20 cellular contexts compared by ENCODE assay signal in the genomic region with DNA sequence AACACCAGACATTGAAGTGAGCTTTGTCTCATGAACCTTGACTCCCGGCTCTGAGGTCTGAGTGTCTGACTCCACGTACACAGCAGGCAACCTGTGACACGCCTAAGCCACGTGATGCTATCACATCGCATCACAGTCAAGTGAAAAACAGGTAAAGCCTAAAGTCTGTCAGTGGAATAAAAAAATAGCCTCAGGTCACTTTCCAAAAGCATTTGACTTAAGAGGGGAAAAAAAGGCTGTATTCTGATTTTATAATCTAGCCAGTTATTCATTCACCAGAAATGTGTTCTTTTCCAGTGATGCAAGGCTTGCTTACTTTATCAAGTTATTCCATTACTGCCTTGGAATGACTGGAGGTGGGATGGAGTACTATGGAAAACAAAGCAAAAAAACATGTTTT.
DNase-seq lines count a peak whose midpoint lies in the region; ATAC-seq, FAIRE-seq and TF ChIP-seq lines count a peak whose summit lies in the region.
"Had no signal": no experiment of that assay in that cellular context is flagged by ENCODE, and none has a peak within 500 bp of the region (broad histone marks: within the 10 kb centered on the region; RNA-seq: fewer than 3 reads in every experiment).

No MANE protein-coding gene starts in this region.

- H3K23ac ChIP-seq in trophoblast cell (ENCODE audit: low read length): no peak overlapping the region

- H3K4me2 ChIP-seq in trophoblast cell (ENCODE audit: low read length): no peak overlapping the region

- H3K9me3 ChIP-seq in body of pancreas: no peaks in the 10 kb centered on the region
- no peaks in the 10 kb centered on the region for H3K9me3 ChIP-seq in kidney (ENCODE audit: control insufficient read depth in 1 of 2, low read length in 2 of 2)
- no peaks in the 10 kb centered on the region for H3K9me3 ChIP-seq in trophoblast cell (ENCODE audit: insufficient read depth, low read depth, low read length)
- no peaks in the 10 kb centered on the region for H3K9me3 ChIP-seq in left lung
- H3K9me3 ChIP-seq: tibial nerve had no signal

- no peaks in the 10 kb centered on the region for H3K36me3 Mint-ChIP-seq in HFFc6 (ENCODE audit: low read depth)

- no peak overlapping the region for H3K18ac ChIP-seq in trophoblast cell (ENCODE audit: low read length)

- H4K8ac ChIP-seq in trophoblast cell (ENCODE audit: low read depth, low read length): no peak overlapping the region

- no peak overlapping the region for H3K4ac ChIP-seq in trophoblast cell (ENCODE audit: low read depth, low read length)

- H3K27me3 Mint-ChIP-seq in HFFc6 (ENCODE audit: insufficient read depth): peaks cover 2% of the 10 kb centered on the region; the same call in 1 of the 2 replicates
- H3K27me3 Mint-ChIP-seq: activated naive CD4-positive, alpha-beta T cell treated with anti-CD3 and anti-CD28 coated beads, Interleukin-2, amount 10 ng/mL, durations not matched to agents 7 days and 5 days; B cell had no signal

- no peak overlapping the region for H3K4me3 Mint-ChIP-seq in HFFc6
- H3K4me3 Mint-ChIP-seq: activated naive CD4-positive, alpha-beta T cell treated with anti-CD3 and anti-CD28 coated beads, Interleukin-2, amount 10 ng/mL, durations not matched to agents 7 days and 5 days; activated T-cell treated with anti-CD3 and anti-CD28 coated beads, Interleukin-2, amount 50 U/mL, for 4 hours; B cell had no signal

- DNase-seq in HFFc6: peak; percentile 21
- DNase-seq in body of pancreas: no peak
- DNase-seq in kidney: peak; percentile 80
- DNase-seq in trophoblast cell: peak; percentile 52 to 86
- no peak for DNase-seq in islet precursor cell
- DNase-seq in lower leg skin (ENCODE audit: low spot score in 2 of 2): no peak
- no peak for DNase-seq in left lung
- DNase-seq: activated naive CD4-positive, alpha-beta T cell treated with anti-CD3 and anti-CD28 coated beads, Interleukin-2, amount 10 ng/mL, durations not matched to agents 7 days and 5 days; activated T-cell treated with anti-CD3 and anti-CD28 coated beads, Interleukin-2, amount 50 U/mL, for 4 hours; Calu3; left ventricle myocardium superior; NCI-H1436 treated with DMSO at 0.1 percent for 48 hours; SIG-M5; stimulated activated naive CD8-positive, alpha-beta T cell treated with anti-CD3 and anti-CD28 coated beads, Interleukin-15, Interleukin-2, amounts not matched to agents 100 U/mL and 50 U/mL, for 24 hours had no signal

- FAIRE-seq in kidney (lab: Jason Lieb, UNC): peak; percentile 95
- FAIRE-seq: frontal cortex had no signal

- H4K91ac ChIP-seq in trophoblast cell (ENCODE audit: low read depth, low read length): no peak overlapping the region

- H3K4me1 ChIP-seq in body of pancreas: peaks cover 24% of the 10 kb centered on the region
- peaks cover 13 to 48% of the 10 kb centered on the region in 2 donors for H3K4me1 ChIP-seq in kidney (ENCODE audit: control insufficient read depth in 1 of 2, insufficient read depth in 1 of 2, low read depth in 1 of 2, low read length in 2 of 2)
- no peaks in the 10 kb centered on the region for H3K4me1 ChIP-seq in trophoblast cell (ENCODE audit: control insufficient read depth in 1 of 2, insufficient read depth in 2 of 2, low read length in 2 of 2)
- peaks cover 0 to 39% of the 10 kb centered on the region in 2 donors for H3K4me1 ChIP-seq in left lung
- H3K4me1 ChIP-seq: tibial nerve had no signal

- H2BK5ac ChIP-seq in trophoblast cell (ENCODE audit: low read depth, low read length, poor library complexity): no peak overlapping the region

- H2AK5ac ChIP-seq in trophoblast cell (ENCODE audit: low read length): no peak overlapping the region

- H4K12ac ChIP-seq in trophoblast cell (ENCODE audit: low read depth, low read length): no peak overlapping the region

- TF ChIP-seq CTCF in HFFc6 (IDR thresholded peaks at IDR 0.05) (no peak), body of pancreas (IDR thresholded peaks at IDR 0.05) (no peak), kidney (IDR thresholded peaks at IDR 0.05; ENCODE audit: borderline replicate concordance, extremely low read depth, insufficient read depth) (no peak), lower leg skin (IDR thresholded peaks at IDR 0.05) (no peak), left lung (IDR thresholded peaks at IDR 0.05) (no peak)

- peaks cover 2% of the 10 kb centered on the region for H3K79me2 ChIP-seq in trophoblast cell (ENCODE audit: control insufficient read depth, insufficient read depth, low read length, poor library complexity)

- peak; percentile 46 for ATAC-seq in body of pancreas
- no peak for ATAC-seq in GM21390 (IDR thresholded peaks at IDR 0.05; ENCODE audit: unreplicated experiment)
- no peak for ATAC-seq in left lung
- ATAC-seq: activated T-cell treated with anti-CD3 and anti-CD28 coated beads, Interleukin-2, amount 50 U/mL, for 4 hours; left ventricle myocardium superior; stimulated activated naive CD8-positive, alpha-beta T cell treated with anti-CD3 and anti-CD28 coated beads, Interleukin-15, Interleukin-2, amounts not matched to agents 100 U/mL and 50 U/mL, for 24 hours had no signal

- intact Hi-C loops in body of pancreas (cut with DNase I): no loop called here
- intact Hi-C loops in kidney (cut with DNase I): no loop called here
- intact Hi-C loops in lower leg skin (cut with DNase I; ENCODE audit: low total_unique reads): no loop called here
- intact Hi-C loops in left lung (cut with DNase I): no loop called here

- H3K4me3 ChIP-seq in body of pancreas (no peak overlapping the region), kidney (ENCODE audit: low read length in 2 of 2) (peak overlapping the region in 1 of 2 donors; percentile 23), trophoblast cell (ENCODE audit: low read depth, low read length) (no peak overlapping the region), lower leg skin (ENCODE audit: low read depth, poor library complexity, severe bottlenecking) (no peak overlapping the region), left lung (no peak overlapping the region)
- H3K4me3 ChIP-seq: coronary artery, tibial nerve had no signal

- no peak overlapping the region for H3K14ac ChIP-seq in trophoblast cell (ENCODE audit: low read length)

- no peaks in the 10 kb centered on the region for H3K9me3 Mint-ChIP-seq in HFFc6

- H2BK12ac ChIP-seq in trophoblast cell (ENCODE audit: low read length): peak overlapping the region; percentile 32

- H3K9ac ChIP-seq in kidney (ENCODE audit: low read length in 2 of 2) (no peak overlapping the region), trophoblast cell (ENCODE audit: low read length) (no peak overlapping the region)

- no peaks in the 10 kb centered on the region for H3K36me3 ChIP-seq in body of pancreas (replicated peaks in 1 of 2; ENCODE audit: insufficient read depth in 1 of 2, low read depth in 2 of 2)
- no peaks in the 10 kb centered on the region for H3K36me3 ChIP-seq in kidney (ENCODE audit: control insufficient read depth in 1 of 2, insufficient read depth in 2 of 2, low read length in 2 of 2)
- no peaks in the 10 kb centered on the region for H3K36me3 ChIP-seq in trophoblast cell (ENCODE audit: control insufficient read depth in 1 of 2, insufficient read depth in 2 of 2, low read length in 2 of 2)
- H3K36me3 ChIP-seq in left lung: no peaks in the 10 kb centered on the region
- H3K36me3 ChIP-seq: tibial nerve had no signal

- no peaks in the 10 kb centered on the region for H3K27me3 ChIP-seq in body of pancreas
- H3K27me3 ChIP-seq in trophoblast cell (ENCODE audit: insufficient read depth, low read length): no peaks in the 10 kb centered on the region
- no peaks in the 10 kb centered on the region for H3K27me3 ChIP-seq in left lung
- H3K27me3 ChIP-seq: tibial nerve had no signal

- 46 to 51% methylated on average over 5 of the region's 5 CpGs for WGBS in body of pancreas, 2 donors
- no CpG with 5 or more reads among the region's 5 CpGs for WGBS in trophoblast cell (ENCODE audit: extremely low coverage, insufficient coverage, insufficient read length)
- 55 to 63% methylated on average over 5 of the region's 5 CpGs for WGBS in lower leg skin, 2 donors

- H2AFZ ChIP-seq in trophoblast cell (ENCODE audit: insufficient read depth, low read length, poor library complexity): no peak overlapping the region

- no peak overlapping the region for H3K27ac Mint-ChIP-seq in HFFc6
- H3K27ac Mint-ChIP-seq: activated naive CD4-positive, alpha-beta T cell treated with anti-CD3 and anti-CD28 coated beads, Interleukin-2, amount 10 ng/mL, durations not matched to agents 7 days and 5 days; B cell had no signal

- H3K79me1 ChIP-seq in trophoblast cell (ENCODE audit: low read length): peaks cover 9% of the 10 kb centered on the region

- peaks cover 56% of the 10 kb centered on the region for H3K4me1 Mint-ChIP-seq in HFFc6 (ENCODE audit: low read depth)

- TF ChIP-seq POLR2A in body of pancreas (IDR thresholded peaks at IDR 0.05) (no peak), lower leg skin (IDR thresholded peaks at IDR 0.05) (no peak)

- H3K27ac ChIP-seq in body of pancreas (peak overlapping the region in 2 of 4 donors; percentile 43 to 56), kidney (ENCODE audit: low read depth in 2 of 2, low read length in 2 of 2) (peak overlapping the region; percentile 91 to 94), trophoblast cell (ENCODE audit: low read depth, low read length) (no peak overlapping the region), left lung (no peak overlapping the region)
- H3K27ac ChIP-seq: coronary artery, tibial nerve, VCaP had no signal

- no peak overlapping the region for H2BK120ac ChIP-seq in trophoblast cell (ENCODE audit: insufficient read depth, low read length, poor library complexity)

Comparison
In these comparisons a context has a peak if more than half of its experiments do, and no peak if none do; other contexts are left out.
1. DNase-seq: peak in HFFc6 (single experiment), kidney (single experiment) and trophoblast cell (2 of 2); none in body of pancreas (0 of 4), islet precursor cell (single experiment), lower leg skin (0 of 2) and left lung (0 of 2).
2. H3K27ac ChIP-seq: peak in kidney (2 of 2); none in trophoblast cell (single experiment) and left lung (0 of 2).